Comparison of ENCODE assay signal across 8 cellular contexts in genomic region chr9:137578518-137579258, GRCh38. TPM values are rescaled to one million over a fixed set of nuclear protein-coding genes. Genes with fewer than 3 reads are reported as not detected.
DNase-seq lines count a peak whose midpoint lies in the region; ATAC-seq, FAIRE-seq and TF ChIP-seq lines count a peak whose summit lies in the region.

Gene DPH7 (minus strand): TSS chr9:137578925. CDS start chr9:137578777, 148 bp downstream.

- H3K4me3 ChIP-seq in Karpas-422 (ENCODE audit: low read length) (peak within 1 kb of the TSS; percentile 100), fibroblast of mammary gland (ENCODE audit: control insufficient read depth, low read depth, low read length) (peak within 1 kb of the TSS; percentile 72)

- peak within 1 kb of the TSS; percentile 81 for H3K4me3 Mint-ChIP-seq in natural killer cell

- peaks cover 25 to 28% of the 10 kb centered on the region in 2 donors for H3K4me1 Mint-ChIP-seq in natural killer cell

- no peaks in the 10 kb centered on the region for H3K36me3 Mint-ChIP-seq in natural killer cell

- peak; percentile 79 for ATAC-seq in GM21786 (IDR thresholded peaks at IDR 0.05; ENCODE audit: unreplicated experiment)
- ATAC-seq in natural killer cell: peak; percentile 99

- no peaks in the 10 kb centered on the region for H3K9me2 ChIP-seq in Karpas-422 (replicated peaks; ENCODE audit: insufficient read depth, low read length)

- DNase-seq in Daoy (ENCODE audit: low read depth) (peak; percentile 98), Karpas-422 (peak; percentile 97), RCC 7860 (ENCODE audit: low spot score) (peak; percentile 77), fibroblast of mammary gland (ENCODE audit: low read depth) (peak; percentile 85), natural killer cell (peak; percentile 97)
- peak; percentile 94 to 95 for DNase-seq in activated T-helper 1 cell treated with anti-CD3 and anti-CD28 coated beads, Interleukin-2, amount 50 U/mL, for 16 hours (ENCODE audit: low read depth in 1 of 2, low spot score in 1 of 2)
- DNase-seq in stimulated activated naive CD4-positive, alpha-beta T cell treated with Interleukin-2 at 50 U/mL for 16 hours (lab: John Stamatoyannopoulos, UW): peak; percentile 96

- H3K79me2 ChIP-seq in Karpas-422 (ENCODE audit: low read length): peaks cover 47% of the 10 kb centered on the region

- intact Hi-C loops in natural killer cell (cut with micrococcal nuclease): loop anchor here (2.0 kb wide), 1 partner anchor 40 kb away; the partner anchor contains the start of gene EHMT1

- H3K27me3 Mint-ChIP-seq in natural killer cell (ENCODE audit: low read depth in 2 of 2): no peaks in the 10 kb centered on the region

- no peaks in the 10 kb centered on the region for H3K9me3 ChIP-seq in Karpas-422 (ENCODE audit: low read length)

- TF ChIP-seq CTCF in fibroblast of mammary gland (conservative IDR thresholded peaks at IDR 0.05; ENCODE audit: control insufficient read depth, insufficient read depth, low read depth, low read length): peak; percentile 55
- peak; percentile 92 for TF ChIP-seq CTCF in natural killer cell (IDR thresholded peaks at IDR 0.05)

- no peaks in the 10 kb centered on the region for H3K9me3 Mint-ChIP-seq in natural killer cell

- peak within 1 kb of the TSS; percentile 75 for H3K27ac ChIP-seq in Karpas-422 (ENCODE audit: low read length)

- FAIRE-seq in RCC 7860 (lab: Jason Lieb, UNC): no peak

- H3K4me2 ChIP-seq in Karpas-422 (ENCODE audit: low read depth, low read length, poor library complexity, severe bottlenecking): peak within 1 kb of the TSS; percentile 94

- H3K9ac ChIP-seq in Karpas-422 (ENCODE audit: low read length): peak within 1 kb of the TSS; percentile 100

- H3K27ac Mint-ChIP-seq in natural killer cell: peak within 1 kb of the TSS; percentile 60 to 63

- no peak within 1 kb of the TSS for H2AFZ ChIP-seq in Karpas-422 (ENCODE audit: low read length)

- H4K20me1 ChIP-seq in Karpas-422 (ENCODE audit: insufficient read depth, low read depth, low read length): peaks cover 10% of the 10 kb centered on the region

- peaks cover 23% of the 10 kb centered on the region for H3K4me1 ChIP-seq in Karpas-422 (ENCODE audit: low read length)

- H3K36me3 ChIP-seq in Karpas-422 (ENCODE audit: insufficient read depth, low read length): peaks cover 21% of the 10 kb centered on the region

- no peaks in the 10 kb centered on the region for H3K27me3 ChIP-seq in Karpas-422 (ENCODE audit: low read length)

RNA-seq across cellular contexts. Expression of gene DPH7, which starts in this region (rescaled TPM):
- 56.5 and 61.9 TPM in 2 replicates for total RNA-seq in Daoy (2014; rRNA removed; shearing (Covaris generic))
- total RNA-seq in Karpas-422 (2014; rRNA removed; shearing (Covaris generic); ENCODE audit: low replicate concordance): 27.5 and 44.3 TPM in 2 replicates
- total RNA-seq in natural killer cell: 10 to 100 TPM; 39.5 to 51.0 (median 48.5) TPM

Comparison
In these comparisons a context has a peak if more than half of its experiments do, and no peak if none do; other contexts are left out.
1. Peak in every context shown above with its lines: DNase-seq, ATAC-seq, H3K4me3 ChIP-seq and H3K27ac ChIP-seq.